10 cellular contexts compared by ENCODE assay signal in genomic region chr3:141894524-141895176, GRCh38. TPM values are rescaled to one million over a fixed set of nuclear protein-coding genes. Genes with fewer than 3 reads are reported as not detected.
DNase-seq lines count a peak whose midpoint lies in the region; ATAC-seq and TF ChIP-seq lines count a peak whose summit lies in the region.
"Had no signal": no experiment of that assay in that cellular context is flagged by ENCODE, and none has a peak within 500 bp of the region (broad histone marks: within the 10 kb centered on the region; RNA-seq: fewer than 3 reads in every experiment).

No MANE protein-coding gene starts in this region.

- TF ChIP-seq CTCF in NB4 (IDR thresholded peaks at IDR 0.05; ENCODE audit: low read depth, low read length) (no peak), cardiac fibroblast (IDR thresholded peaks at IDR 0.05; ENCODE audit: low read depth, low read length) (no peak)

- TF ChIP-seq POLR2A in NB4 (IDR thresholded peaks at IDR 0.05; ENCODE audit: extremely low read depth, insufficient read length) = no peak

- no peak for ATAC-seq in stimulated activated naive CD8-positive, alpha-beta T cell treated with anti-CD3 and anti-CD28 coated beads, Interleukin-15, Interleukin-2, amounts not matched to agents 100 U/mL and 50 U/mL, for 24 hours

- DNase-seq in CD1c-positive myeloid dendritic cell (ENCODE audit: extremely low spot score) (peak; percentile 38), NB4 (ENCODE audit: low read depth) (peak; percentile 78), cardiac fibroblast (ENCODE audit: low read depth in 2 of 2) (peak; percentile 85 to 91), myocyte (ENCODE audit: low read depth) (peak; percentile 10), NCI-H1694 treated with DMSO at 0.1 percent for 48 hours (lab: John Stamatoyannopoulos, UW) (no peak), NCI-H2171 (lab: John Stamatoyannopoulos, UW) (no peak)
- DNase-seq in stimulated activated naive CD8-positive, alpha-beta T cell treated with anti-CD3 and anti-CD28 coated beads, Interleukin-15, Interleukin-2, amounts not matched to agents 100 U/mL and 50 U/mL, for 24 hours = no peak
- DNase-seq in activated CD4-positive, CD25-positive, alpha-beta regulatory T cell (lab: John Stamatoyannopoulos, UW) = no peak
- DNase-seq: dorsolateral prefrontal cortex, thyroid gland had no signal

- no peak overlapping the region for H3K4me3 ChIP-seq in NB4 (ENCODE audit: low read depth, low read length)
- H3K4me3 ChIP-seq in cardiac fibroblast (replicated peaks in 1 of 2; ENCODE audit: low read depth in 2 of 2, low read length in 2 of 2) = no peak overlapping the region
- H3K4me3 ChIP-seq: dorsolateral prefrontal cortex, thyroid gland had no signal

RNA-seq across cellular contexts. Expression of gene ATP1B3, which starts 18.2 kb away (rescaled TPM):
- total RNA-seq in myocyte = 83.4 and 141 TPM in 2 replicates
- polyA plus RNA-seq in myocyte (2012) = 181 TPM

Comparison
In these comparisons a context has a peak if more than half of its experiments do, and no peak if none do; other contexts are left out.
1. DNase-seq: peak in CD1c-positive myeloid dendritic cell (single experiment), NB4 (single experiment), cardiac fibroblast (2 of 2) and myocyte (single experiment); none in stimulated activated naive CD8-positive, alpha-beta T cell treated with anti-CD3 and anti-CD28 coated beads, Interleukin-15, Interleukin-2, amounts not matched to agents 100 U/mL and 50 U/mL, for 24 hours (single experiment), activated CD4-positive, CD25-positive, alpha-beta regulatory T cell (0 of 4), NCI-H1694 treated with DMSO at 0.1 percent for 48 hours (single experiment) and NCI-H2171 (single experiment).